16 cellular contexts compared by ENCODE assay signal in genomic region chr2:183359867-183360266, GRCh38.
A peak's percentile ranks its signal among the peaks of the same experiment; 100 is the strongest.
DNase-seq lines count a peak whose midpoint lies in the region; ATAC-seq, FAIRE-seq and TF ChIP-seq lines count a peak whose summit lies in the region.
"Had no signal": no experiment of that assay in that cellular context is flagged by ENCODE, and none has a peak within 500 bp of the region (broad histone marks: within the 10 kb centered on the region; RNA-seq: fewer than 3 reads in every experiment).

No MANE protein-coding gene starts in this region.

- no peak overlapping the region for H3K27ac ChIP-seq in cardiac muscle cell
- no peak overlapping the region for H3K27ac ChIP-seq in SK-N-SH (ENCODE audit: low read depth in 2 of 2, low read length in 1 of 2)
- H3K27ac ChIP-seq in pancreas: no peak overlapping the region
- H3K27ac ChIP-seq: BLaER1, neutrophil, SJCRH30, vagina had no signal

- no peaks in the 10 kb centered on the region for H3K4me1 ChIP-seq in cardiac muscle cell (ENCODE audit: low read depth)
- H3K4me1 ChIP-seq in SK-N-SH (ENCODE audit: control insufficient read depth in 1 of 2, insufficient read depth in 2 of 2, low read depth in 1 of 2, low read length in 1 of 2): no peaks in the 10 kb centered on the region
- no peaks in the 10 kb centered on the region for H3K4me1 ChIP-seq in pancreas
- H3K4me1 ChIP-seq: BLaER1, SJCRH30, vagina had no signal

- CTCF ChIA-PET in SK-N-SH (lab: Yijun Ruan, JAX): interaction anchor here (0.8 to 3.6 kb wide), 6 partner anchors 10 to 375 kb away, joined by 3 to 20 read pairs (median 4); no protein-coding TSS in a partner anchor

- H3K79me2 ChIP-seq in SK-N-SH (ENCODE audit: insufficient read depth): no peaks in the 10 kb centered on the region

- H2AFZ ChIP-seq in SK-N-SH (ENCODE audit: low read depth): no peak overlapping the region

- no peak for TF ChIP-seq POLR2A in GM12892 (IDR thresholded peaks at IDR 0.05; ENCODE audit: low read depth, low read length)

- TF ChIP-seq CTCF in cardiac muscle cell (IDR thresholded peaks at IDR 0.05; ENCODE audit: low read depth, low read length) (peak; percentile 29), SK-N-SH (IDR thresholded peaks at IDR 0.05) (peak; percentile 67), fibroblast of pulmonary artery (IDR thresholded peaks at IDR 0.05; ENCODE audit: low read length, missing control alignments) (peak; percentile 26), pancreas (IDR thresholded peaks at IDR 0.05) (no peak)

- DNase-seq in cardiac muscle cell (ENCODE audit: low read depth in 1 of 2, low spot score in 1 of 2): peak in 1 of 2 donors; percentile 21
- no peak for DNase-seq in Right ventricle myocardium inferior (ENCODE audit: missing footprints)
- DNase-seq in SK-N-SH: no peak
- DNase-seq in fibroblast of pulmonary artery (ENCODE audit: low read depth): peak; percentile 40
- no peak for DNase-seq in pancreas
- no peak for DNase-seq in iPS-NIHi11 (ENCODE audit: low spot score)
- no peak for DNase-seq in GM12892 (ENCODE audit: insufficient read length)
- no peak for DNase-seq in NCI-H187 treated with DMSO at 0.1 percent for 48 hours (lab: John Stamatoyannopoulos, UW)
- DNase-seq: activated B cell treated with CpG ODN at 0.5 μM for 24 hours; central memory CD4-positive, alpha-beta T cell; MV-4-11; SJCRH30 had no signal

- no peak overlapping the region for H3K9ac ChIP-seq in SK-N-SH
- H3K9ac ChIP-seq: BLaER1 had no signal

- 41% methylated on average over 2 of the region's 2 CpGs for WGBS in SK-N-SH (ENCODE audit: low lambda C conversion rate)
- 77 to 86% methylated on average over 2 of the region's 2 CpGs for WGBS in pancreas, 2 donors

- intact Hi-C loops in Right ventricle myocardium inferior (cut with DNase I): no loop called here
- intact Hi-C loops in pancreas (cut with DNase I): no loop called here

- no peak overlapping the region for H3K4me2 ChIP-seq in SK-N-SH
- H3K4me2 ChIP-seq: BLaER1 had no signal

- H3K36me3 ChIP-seq in cardiac muscle cell (no peaks in the 10 kb centered on the region), SK-N-SH (replicated peaks in 1 of 2; ENCODE audit: control insufficient read depth in 1 of 2, insufficient read depth in 2 of 2, low read length in 1 of 2) (no peaks in the 10 kb centered on the region), pancreas (no peaks in the 10 kb centered on the region)
- H3K36me3 ChIP-seq: BLaER1, neutrophil, SJCRH30, vagina had no signal

- no peaks in the 10 kb centered on the region for H4K20me1 ChIP-seq in SK-N-SH (ENCODE audit: insufficient read depth)
- H4K20me1 ChIP-seq: BLaER1 had no signal

- no peak for TF ChIP-seq EP300 in SK-N-SH (IDR thresholded peaks at IDR 0.05; ENCODE audit: borderline replicate concordance in 1 of 2, low read depth in 1 of 2, low read length in 1 of 2)

- H3K4me3 ChIP-seq in cardiac muscle cell (no peak overlapping the region), SK-N-SH (ENCODE audit: low read depth in 2 of 2, low read length in 1 of 2) (no peak overlapping the region), fibroblast of pulmonary artery (replicated peaks; ENCODE audit: low read depth, low read length) (no peak overlapping the region), pancreas (no peak overlapping the region)
- H3K4me3 ChIP-seq: BLaER1, SJCRH30, vagina had no signal

- no peak for ATAC-seq in Right ventricle myocardium inferior
- ATAC-seq in pancreas: no peak

- POLR2A ChIA-PET in SK-N-SH (lab: Yijun Ruan, JAX): no interaction called here

- H3K9me3 ChIP-seq in cardiac muscle cell (ENCODE audit: low read depth) (no peaks in the 10 kb centered on the region), SK-N-SH (no peaks in the 10 kb centered on the region), pancreas (no peaks in the 10 kb centered on the region)
- H3K9me3 ChIP-seq: BLaER1, neutrophil, SJCRH30, vagina had no signal

- no peaks in the 10 kb centered on the region for H3F3A ChIP-seq in SK-N-SH (replicated peaks; ENCODE audit: insufficient read depth)

- H3K9me2 ChIP-seq in SK-N-SH: no peaks in the 10 kb centered on the region

- FAIRE-seq in pancreas (lab: Jason Lieb, UNC): no peak
- FAIRE-seq in GM12892 (lab: Jason Lieb, UNC): no peak
- FAIRE-seq: G401.6 had no signal

- H3K27me3 ChIP-seq in cardiac muscle cell (no peaks in the 10 kb centered on the region), SK-N-SH (ENCODE audit: insufficient read depth) (no peaks in the 10 kb centered on the region), pancreas (no peaks in the 10 kb centered on the region)
- H3K27me3 ChIP-seq: BLaER1, neutrophil, SJCRH30, vagina had no signal

- peak; percentile 64 for TF ChIP-seq RAD21 in SK-N-SH (IDR thresholded peaks at IDR 0.05; ENCODE audit: low read length)

TF ChIP-seq in SK-N-SH, 30 proteins besides CTCF, POLR2A, EP300 and RAD21:
- TF ChIP-seq SMC3 (IDR thresholded peaks at IDR 0.05; ENCODE audit: low read depth, low read length): peak; percentile 51
- no peak for TF ChIP-seq SIN3A (IDR thresholded peaks at IDR 0.05; ENCODE audit: borderline replicate concordance, low read depth, low read length)
- no peak for TF ChIP-seq RCOR1 (IDR thresholded peaks at IDR 0.05; ENCODE audit: low read length)

Comparison
In these comparisons a context has a peak if more than half of its experiments do, and no peak if none do; other contexts are left out.
1. CTCF ChIP-seq: peak in cardiac muscle cell (single experiment), SK-N-SH (single experiment) and fibroblast of pulmonary artery (single experiment); none in pancreas (0 of 4).